In genomic region chr10:101321073-101321472, GRCh38 we compare ENCODE assay signal across 17 cellular contexts.
"Had no signal": no experiment of that assay in that cellular context is flagged by ENCODE, and none has a peak within 500 bp of the region (broad histone marks: within the 10 kb centered on the region; RNA-seq: fewer than 3 reads in every experiment).

No MANE protein-coding gene starts in this region.

- H3K4me3 ChIP-seq: heart right ventricle, psoas muscle, right lobe of liver, thoracic aorta, transverse colon had no signal

- H3K27ac Mint-ChIP-seq: naive thymus-derived CD4-positive, alpha-beta T cell; stimulated activated memory B cell treated with anti-CD40 and anti-IgM and Interleukin-4, amounts not matched to agents 10 μg/mL and 1 μg/mL and 100 μg/mL, for 72 hours; stimulated activated naive CD8-positive, alpha-beta T cell treated with anti-CD3 and anti-CD28 coated beads, Interleukin-15, amount 100 ng/mL, for 72 hours had no signal

- H3K27ac ChIP-seq: heart right ventricle, parathyroid adenoma, psoas muscle, right lobe of liver, thoracic aorta, transverse colon had no signal

- H2AFZ ChIP-seq: parathyroid adenoma had no signal

- H3K9ac ChIP-seq: parathyroid adenoma had no signal

- H3K9me3 Mint-ChIP-seq: naive thymus-derived CD4-positive, alpha-beta T cell; stimulated activated memory B cell treated with anti-CD40 and anti-IgM and Interleukin-4, amounts not matched to agents 10 μg/mL and 1 μg/mL and 100 μg/mL, for 72 hours; stimulated activated naive CD8-positive, alpha-beta T cell treated with anti-CD3 and anti-CD28 coated beads, Interleukin-15, amount 100 ng/mL, for 72 hours had no signal

- H3K36me3 ChIP-seq: heart right ventricle, right lobe of liver, thoracic aorta, transverse colon had no signal

- H3K27me3 ChIP-seq: right lobe of liver had no signal

- H3K4me1 Mint-ChIP-seq: naive thymus-derived CD4-positive, alpha-beta T cell; stimulated activated memory B cell treated with anti-CD40 and anti-IgM and Interleukin-4, amounts not matched to agents 10 μg/mL and 1 μg/mL and 100 μg/mL, for 72 hours; stimulated activated naive CD8-positive, alpha-beta T cell treated with anti-CD3 and anti-CD28 coated beads, Interleukin-15, amount 100 ng/mL, for 72 hours had no signal

- H3K36me3 Mint-ChIP-seq: naive thymus-derived CD4-positive, alpha-beta T cell; stimulated activated memory B cell treated with anti-CD40 and anti-IgM and Interleukin-4, amounts not matched to agents 10 μg/mL and 1 μg/mL and 100 μg/mL, for 72 hours had no signal

- H3K27me3 Mint-ChIP-seq: stimulated activated naive CD8-positive, alpha-beta T cell treated with anti-CD3 and anti-CD28 coated beads, Interleukin-15, amount 100 ng/mL, for 72 hours had no signal

- H3K4me1 ChIP-seq: heart right ventricle, parathyroid adenoma, psoas muscle, right lobe of liver, transverse colon had no signal

- DNase-seq: effector memory CD4-positive, alpha-beta T cell; heart right ventricle; hypothalamus; kidney glomerular epithelial cell; mammary epithelial cell; naive thymus-derived CD4-positive, alpha-beta T cell; psoas muscle; retina; right lobe of liver; stimulated activated CD4-positive, alpha-beta T cell treated with anti-CD3 and anti-CD28 coated beads, Interleukin-4, amount 100 ng/mL, for 1 hour; stimulated activated CD8-positive, alpha-beta memory T cell treated with anti-CD3 and anti-CD28 coated beads, Interleukin-4, amount 100 ng/mL, for 48 hours; stimulated activated naive CD8-positive, alpha-beta T cell treated with anti-CD3 and anti-CD28 coated beads, Interleukin-15, amount 100 ng/mL, for 72 hours; transverse colon had no signal

- ATAC-seq: esophagus mucosa; heart right ventricle; naive thymus-derived CD4-positive, alpha-beta T cell; psoas muscle; right lobe of liver; stimulated activated memory B cell treated with anti-CD40 and anti-IgM and Interleukin-4, amounts not matched to agents 10 μg/mL and 1 μg/mL and 100 μg/mL, for 72 hours; stimulated activated naive CD8-positive, alpha-beta T cell treated with anti-CD3 and anti-CD28 coated beads, Interleukin-15, amount 100 ng/mL, for 72 hours had no signal

- H3K4me3 Mint-ChIP-seq: naive thymus-derived CD4-positive, alpha-beta T cell; stimulated activated memory B cell treated with anti-CD40 and anti-IgM and Interleukin-4, amounts not matched to agents 10 μg/mL and 1 μg/mL and 100 μg/mL, for 72 hours; stimulated activated naive CD8-positive, alpha-beta T cell treated with anti-CD3 and anti-CD28 coated beads, Interleukin-15, amount 100 ng/mL, for 72 hours had no signal

- H3K9me3 ChIP-seq: heart right ventricle, psoas muscle, right lobe of liver, thoracic aorta, transverse colon had no signal
